In the genomic region with DNA sequence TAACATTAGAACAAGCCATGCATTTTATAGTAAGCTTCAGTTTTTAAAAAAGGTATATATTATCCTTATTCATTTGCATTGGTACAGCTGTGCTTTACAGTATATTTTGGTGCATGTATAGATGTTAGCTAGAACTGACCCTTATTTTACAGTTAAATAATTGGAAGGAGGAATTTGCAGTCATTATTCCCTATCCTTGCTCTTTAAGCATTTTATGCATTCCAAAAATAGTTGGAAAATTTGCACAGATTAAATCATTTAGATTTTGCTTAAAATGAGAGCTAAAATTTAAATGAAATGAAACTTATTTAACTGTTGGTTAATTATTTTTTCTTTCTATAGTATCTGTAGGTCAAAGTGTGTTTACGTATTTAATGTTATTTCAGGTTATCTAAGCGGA, we compare ENCODE assay signal across 9 cellular contexts.
DNase-seq lines count a peak whose midpoint lies in the region; ATAC-seq and TF ChIP-seq lines count a peak whose summit lies in the region.
"Had no signal": no experiment of that assay in that cellular context is flagged by ENCODE, and none has a peak within 500 bp of the region (broad histone marks: within the 10 kb centered on the region; RNA-seq: fewer than 3 reads in every experiment).

No MANE protein-coding gene starts in this region.

- no peaks in the 10 kb centered on the region for H3K4me1 ChIP-seq in upper lobe of right lung

- intact Hi-C loops in dendritic cell treated with granulocyte-macrophage colony-stimulating factor and Interleukin-4, amounts not matched to agents 40 ng/mL and 50 ng/mL, for 4 days (cut with micrococcal nuclease) = no loop called here
- intact Hi-C loops in upper lobe of right lung (cut with DNase I) = no loop called here
- intact Hi-C loops in activated CD4-positive, alpha-beta T cell treated with anti-CD3 and anti-CD28 coated beads, Interleukin-2, amount 10 ng/mL, durations not matched to agents 24 days and 14 days (cut with micrococcal nuclease) = no loop called here

- H3K27me3 Mint-ChIP-seq in activated naive CD8-positive, alpha-beta T cell treated with anti-CD3 and anti-CD28 coated beads, Interleukin-2, amount 10 ng/mL, durations not matched to agents 7 days and 5 days = no peaks in the 10 kb centered on the region
- no peaks in the 10 kb centered on the region for H3K27me3 Mint-ChIP-seq in activated naive CD8-positive, alpha-beta T cell treated with anti-CD3 and anti-CD28 coated beads for 36 hours
- H3K27me3 Mint-ChIP-seq in dendritic cell treated with granulocyte-macrophage colony-stimulating factor and Interleukin-4, amounts not matched to agents 40 ng/mL and 50 ng/mL, for 4 days = no peaks in the 10 kb centered on the region
- no peaks in the 10 kb centered on the region for H3K27me3 Mint-ChIP-seq in mesothelial cell of epicardium (ENCODE audit: low read depth)
- H3K27me3 Mint-ChIP-seq in activated CD4-positive, alpha-beta T cell treated with anti-CD3 and anti-CD28 coated beads, Interleukin-2, amount 10 ng/mL, durations not matched to agents 24 days and 14 days = no peaks in the 10 kb centered on the region
- H3K27me3 Mint-ChIP-seq: activated T-helper 17 cell treated with anti-CD3 and anti-CD28 coated beads, Interleukin-2, amount 50 U/mL, for 72 hours had no signal

- POLR2A ChIA-PET in activated naive CD8-positive, alpha-beta T cell treated with anti-CD3 and anti-CD28 coated beads, Interleukin-2, amount 10 ng/mL, durations not matched to agents 7 days and 5 days (lab: Charles Lee) = no interaction called here

- no peaks in the 10 kb centered on the region for H3K36me3 ChIP-seq in upper lobe of right lung

- no peaks in the 10 kb centered on the region for H3K36me3 Mint-ChIP-seq in activated naive CD8-positive, alpha-beta T cell treated with anti-CD3 and anti-CD28 coated beads, Interleukin-2, amount 10 ng/mL, durations not matched to agents 7 days and 5 days
- no peaks in the 10 kb centered on the region for H3K36me3 Mint-ChIP-seq in activated naive CD8-positive, alpha-beta T cell treated with anti-CD3 and anti-CD28 coated beads for 36 hours
- H3K36me3 Mint-ChIP-seq in dendritic cell treated with granulocyte-macrophage colony-stimulating factor and Interleukin-4, amounts not matched to agents 40 ng/mL and 50 ng/mL, for 4 days (ENCODE audit: low read depth) = no peaks in the 10 kb centered on the region
- peaks cover 2% of the 10 kb centered on the region for H3K36me3 Mint-ChIP-seq in mesothelial cell of epicardium
- no peaks in the 10 kb centered on the region for H3K36me3 Mint-ChIP-seq in activated CD4-positive, alpha-beta T cell treated with anti-CD3 and anti-CD28 coated beads, Interleukin-2, amount 10 ng/mL, durations not matched to agents 24 days and 14 days (ENCODE audit: low read depth)

- H3K27me3 ChIP-seq in upper lobe of right lung = no peaks in the 10 kb centered on the region

- H3K9me3 Mint-ChIP-seq in activated naive CD8-positive, alpha-beta T cell treated with anti-CD3 and anti-CD28 coated beads, Interleukin-2, amount 10 ng/mL, durations not matched to agents 7 days and 5 days = peaks cover 2% of the 10 kb centered on the region
- no peaks in the 10 kb centered on the region for H3K9me3 Mint-ChIP-seq in activated naive CD8-positive, alpha-beta T cell treated with anti-CD3 and anti-CD28 coated beads for 36 hours
- H3K9me3 Mint-ChIP-seq in dendritic cell treated with granulocyte-macrophage colony-stimulating factor and Interleukin-4, amounts not matched to agents 40 ng/mL and 50 ng/mL, for 4 days = peaks cover 9% of the 10 kb centered on the region
- peaks cover 17% of the 10 kb centered on the region for H3K9me3 Mint-ChIP-seq in mesothelial cell of epicardium
- no peaks in the 10 kb centered on the region for H3K9me3 Mint-ChIP-seq in activated CD4-positive, alpha-beta T cell treated with anti-CD3 and anti-CD28 coated beads, Interleukin-2, amount 10 ng/mL, durations not matched to agents 24 days and 14 days

- peak overlapping the region; percentile 40 for H3K4me3 ChIP-seq in upper lobe of right lung

- DNase-seq in activated naive CD8-positive, alpha-beta T cell treated with anti-CD3 and anti-CD28 coated beads, Interleukin-2, amount 10 ng/mL, durations not matched to agents 7 days and 5 days = no peak
- no peak for DNase-seq in activated naive CD8-positive, alpha-beta T cell treated with anti-CD3 and anti-CD28 coated beads for 36 hours
- DNase-seq in mesothelial cell of epicardium (ENCODE audit: low spot score in 2 of 2, unreplicated experiment in 2 of 2) (no peak), upper lobe of right lung (no peak), GM10266 (ENCODE audit: extremely low spot score) (no peak)
- DNase-seq in activated CD4-positive, alpha-beta T cell treated with anti-CD3 and anti-CD28 coated beads, Interleukin-2, amount 10 ng/mL, durations not matched to agents 24 days and 14 days = no peak

- no peak overlapping the region for H3K27ac Mint-ChIP-seq in activated naive CD8-positive, alpha-beta T cell treated with anti-CD3 and anti-CD28 coated beads, Interleukin-2, amount 10 ng/mL, durations not matched to agents 7 days and 5 days
- no peak overlapping the region for H3K27ac Mint-ChIP-seq in activated naive CD8-positive, alpha-beta T cell treated with anti-CD3 and anti-CD28 coated beads for 36 hours
- H3K27ac Mint-ChIP-seq in dendritic cell treated with granulocyte-macrophage colony-stimulating factor and Interleukin-4, amounts not matched to agents 40 ng/mL and 50 ng/mL, for 4 days = no peak overlapping the region
- peak overlapping the region; percentile 80 for H3K27ac Mint-ChIP-seq in mesothelial cell of epicardium
- no peak overlapping the region for H3K27ac Mint-ChIP-seq in activated CD4-positive, alpha-beta T cell treated with anti-CD3 and anti-CD28 coated beads, Interleukin-2, amount 10 ng/mL, durations not matched to agents 24 days and 14 days
- H3K27ac Mint-ChIP-seq: activated T-helper 17 cell treated with anti-CD3 and anti-CD28 coated beads, Interleukin-2, amount 50 U/mL, for 72 hours had no signal

- ATAC-seq in activated naive CD8-positive, alpha-beta T cell treated with anti-CD3 and anti-CD28 coated beads, Interleukin-2, amount 10 ng/mL, durations not matched to agents 7 days and 5 days (ENCODE audit: low read depth) = no peak
- no peak for ATAC-seq in upper lobe of right lung
- ATAC-seq in activated CD4-positive, CD25-positive, alpha-beta regulatory T cell treated with anti-CD3 and anti-CD28 coated beads, Interleukin-2, amount 50 U/mL, for 24 hours = no peak
- ATAC-seq: activated T-helper 17 cell treated with anti-CD3 and anti-CD28 coated beads, Interleukin-2, amount 50 U/mL, for 72 hours had no signal

- peaks cover 2% of the 10 kb centered on the region for H3K4me1 Mint-ChIP-seq in activated naive CD8-positive, alpha-beta T cell treated with anti-CD3 and anti-CD28 coated beads, Interleukin-2, amount 10 ng/mL, durations not matched to agents 7 days and 5 days
- peaks cover 6% of the 10 kb centered on the region for H3K4me1 Mint-ChIP-seq in activated naive CD8-positive, alpha-beta T cell treated with anti-CD3 and anti-CD28 coated beads for 36 hours
- H3K4me1 Mint-ChIP-seq in dendritic cell treated with granulocyte-macrophage colony-stimulating factor and Interleukin-4, amounts not matched to agents 40 ng/mL and 50 ng/mL, for 4 days (ENCODE audit: low read depth) = no peaks in the 10 kb centered on the region
- H3K4me1 Mint-ChIP-seq in mesothelial cell of epicardium = peaks cover 16% of the 10 kb centered on the region
- no peaks in the 10 kb centered on the region for H3K4me1 Mint-ChIP-seq in activated CD4-positive, alpha-beta T cell treated with anti-CD3 and anti-CD28 coated beads, Interleukin-2, amount 10 ng/mL, durations not matched to agents 24 days and 14 days
- H3K4me1 Mint-ChIP-seq: activated T-helper 17 cell treated with anti-CD3 and anti-CD28 coated beads, Interleukin-2, amount 50 U/mL, for 72 hours had no signal

- no peaks in the 10 kb centered on the region for H3K9me3 ChIP-seq in upper lobe of right lung

- H3K4me3 Mint-ChIP-seq in activated naive CD8-positive, alpha-beta T cell treated with anti-CD3 and anti-CD28 coated beads, Interleukin-2, amount 10 ng/mL, durations not matched to agents 7 days and 5 days = peak overlapping the region; percentile 74
- no peak overlapping the region for H3K4me3 Mint-ChIP-seq in activated naive CD8-positive, alpha-beta T cell treated with anti-CD3 and anti-CD28 coated beads for 36 hours
- H3K4me3 Mint-ChIP-seq in dendritic cell treated with granulocyte-macrophage colony-stimulating factor and Interleukin-4, amounts not matched to agents 40 ng/mL and 50 ng/mL, for 4 days = peak overlapping the region; percentile 39
- peak overlapping the region; percentile 61 for H3K4me3 Mint-ChIP-seq in mesothelial cell of epicardium
- no peak overlapping the region for H3K4me3 Mint-ChIP-seq in activated CD4-positive, alpha-beta T cell treated with anti-CD3 and anti-CD28 coated beads, Interleukin-2, amount 10 ng/mL, durations not matched to agents 24 days and 14 days
- H3K4me3 Mint-ChIP-seq: activated T-helper 17 cell treated with anti-CD3 and anti-CD28 coated beads, Interleukin-2, amount 50 U/mL, for 72 hours had no signal

- TF ChIP-seq CTCF in mesothelial cell of epicardium (IDR thresholded peaks at IDR 0.05; ENCODE audit: unreplicated experiment) (no peak), upper lobe of right lung (IDR thresholded peaks at IDR 0.05) (no peak), GM10266 (IDR thresholded peaks at IDR 0.05; ENCODE audit: control insufficient read depth, insufficient read depth, low read depth, missing control alignments) (no peak)

- no peak overlapping the region for H3K27ac ChIP-seq in upper lobe of right lung

Comparison
In these comparisons a context has a peak if more than half of its experiments do, and no peak if none do; other contexts are left out.
1. H3K4me3 Mint-ChIP-seq: peak in activated naive CD8-positive, alpha-beta T cell treated with anti-CD3 and anti-CD28 coated beads, Interleukin-2, amount 10 ng/mL, durations not matched to agents 7 days and 5 days (single experiment), dendritic cell treated with granulocyte-macrophage colony-stimulating factor and Interleukin-4, amounts not matched to agents 40 ng/mL and 50 ng/mL, for 4 days (single experiment) and mesothelial cell of epicardium (single experiment); none in activated naive CD8-positive, alpha-beta T cell treated with anti-CD3 and anti-CD28 coated beads for 36 hours (single experiment) and activated CD4-positive, alpha-beta T cell treated with anti-CD3 and anti-CD28 coated beads, Interleukin-2, amount 10 ng/mL, durations not matched to agents 24 days and 14 days (single experiment).